12 cellular contexts compared by ENCODE assay signal in the genomic region with DNA sequence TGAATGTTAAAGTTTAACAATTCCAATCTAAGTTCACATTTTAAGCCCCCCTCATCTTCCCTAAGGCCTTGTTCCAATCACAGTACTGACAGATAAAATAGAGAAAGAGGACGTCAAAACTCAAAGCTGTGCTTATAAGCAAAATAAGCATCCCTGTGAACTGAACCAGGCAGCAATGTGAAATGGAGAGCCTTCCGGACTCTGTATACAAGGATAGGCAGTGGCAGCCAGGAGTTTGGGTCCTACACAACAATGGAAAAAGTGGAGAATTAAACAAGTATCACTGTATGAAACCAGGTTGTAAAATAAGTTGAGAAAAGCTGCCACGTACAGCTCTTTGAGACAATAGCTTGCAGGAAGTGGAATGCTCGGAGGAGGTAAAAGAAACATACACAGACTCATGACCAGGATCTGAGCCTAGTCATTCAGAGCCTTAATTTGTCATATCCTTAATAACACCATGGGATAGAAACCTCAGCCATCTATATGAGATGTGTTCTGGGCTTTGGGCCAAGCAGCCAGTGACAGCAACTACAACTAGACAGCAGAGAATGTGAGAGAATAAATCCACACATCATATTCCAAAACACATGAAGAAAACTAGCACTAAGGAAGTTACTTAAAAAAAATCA. TPM values are rescaled to one million over a fixed set of nuclear protein-coding genes. Genes with fewer than 3 reads are reported as not detected.
DNase-seq lines count a peak whose midpoint lies in the region; ATAC-seq, FAIRE-seq and TF ChIP-seq lines count a peak whose summit lies in the region.
"Had no signal": no experiment of that assay in that cellular context is flagged by ENCODE, and none has a peak within 500 bp of the region (broad histone marks: within the 10 kb centered on the region; RNA-seq: fewer than 3 reads in every experiment).

No MANE protein-coding gene starts in this region.

- peak overlapping the region; percentile 37; the same call in 1 of the 2 replicates for H2AFZ ChIP-seq in K562 (ENCODE audit: low read depth, low read length)

- H3K36me3 ChIP-seq in K562 (ENCODE audit: control insufficient read depth, insufficient read depth, low read length) (no peaks in the 10 kb centered on the region), suprapubic skin (no peaks in the 10 kb centered on the region)
- H3K36me3 ChIP-seq: spleen had no signal

- no peaks in the 10 kb centered on the region for H3K9me1 ChIP-seq in K562 (ENCODE audit: control insufficient read depth, insufficient read depth, low read length)

- no peaks in the 10 kb centered on the region for H3K27me3 ChIP-seq in K562 (ENCODE audit: control insufficient read depth in 2 of 2, insufficient read depth in 2 of 2, low read length in 2 of 2)
- no peaks in the 10 kb centered on the region for H3K27me3 ChIP-seq in right cardiac atrium (ENCODE audit: control insufficient read depth, insufficient read depth)
- no peaks in the 10 kb centered on the region for H3K27me3 ChIP-seq in suprapubic skin
- H3K27me3 ChIP-seq: spleen had no signal

- no peak for TF ChIP-seq RAD21 in K562 (CRISPR knock-in tag; conservative IDR thresholded peaks at IDR 0.05 in 1 of 2, IDR thresholded peaks at IDR 0.05 in 1 of 2)

- H3K9me3 ChIP-seq in K562 (replicated peaks; ENCODE audit: control insufficient read depth, insufficient read depth, low read depth, low read length) (no peaks in the 10 kb centered on the region), right cardiac atrium (ENCODE audit: control insufficient read depth, low read length) (no peaks in the 10 kb centered on the region), suprapubic skin (no peaks in the 10 kb centered on the region)
- H3K9me3 ChIP-seq: spleen had no signal

- H3K4me1 ChIP-seq in K562 (replicated peaks in 1 of 2; ENCODE audit: control insufficient read depth in 2 of 2, insufficient read depth in 2 of 2, low read length in 2 of 2) (peaks cover 0 to 9% of the 10 kb centered on the region in 2 experiments; a peak in 2 of 5 replicates), right cardiac atrium (ENCODE audit: control insufficient read depth, insufficient read depth, low read length) (no peaks in the 10 kb centered on the region), suprapubic skin (no peaks in the 10 kb centered on the region)
- H3K4me1 ChIP-seq: spleen had no signal

- no peak overlapping the region for H3K9ac ChIP-seq in K562 (ENCODE audit: insufficient read depth in 1 of 2, low read depth in 2 of 2, low read length in 2 of 2)

- no peak for FAIRE-seq in K562 (lab: Jason Lieb, UNC)
- FAIRE-seq: GM18507 had no signal

- no peak for TF ChIP-seq POLR2A in K562 (conservative IDR thresholded peaks at IDR 0.05)
- TF ChIP-seq POLR2A in suprapubic skin (IDR thresholded peaks at IDR 0.05): no peak

- H3K27ac ChIP-seq in K562 (ENCODE audit: extremely low read depth, low read depth, low read length) (no peak overlapping the region), right cardiac atrium (ENCODE audit: low read length) (peak overlapping the region; percentile 36), suprapubic skin (peak overlapping the region; percentile 58)
- H3K27ac ChIP-seq: 22Rv1, spleen had no signal

- H3K79me2 ChIP-seq in K562 (ENCODE audit: control insufficient read depth, insufficient read depth, low read length): no peaks in the 10 kb centered on the region

- TF ChIP-seq CTCF in K562 (IDR thresholded peaks at IDR 0.05 in 2 of 3, conservative IDR thresholded peaks at IDR 0.05 in 1 of 3; ENCODE audit: insufficient read depth in 2 of 3, low read depth in 1 of 3, low read length in 3 of 3) (no peak), suprapubic skin (IDR thresholded peaks at IDR 0.05) (no peak)

- H3K4me3 ChIP-seq in K562 (no peak overlapping the region), right cardiac atrium (ENCODE audit: low read length) (no peak overlapping the region), suprapubic skin (no peak overlapping the region)
- H3K4me3 ChIP-seq: spleen had no signal

- 54% methylated on average over 4 of the region's 4 CpGs for WGBS in K562 (ENCODE audit: insufficient coverage, low coverage, missing lambda C conversion rate)
- WGBS in right cardiac atrium: 33% methylated on average over 4 of the region's 4 CpGs
- 45% methylated on average over 4 of the region's 4 CpGs for WGBS in suprapubic skin

- BruUV-seq in K562 (replicated peaks; lab: Mats Ljungman, UMichigan): no TSS peak

- H4K20me1 ChIP-seq in K562 (replicated peaks; ENCODE audit: control insufficient read depth, insufficient read depth, low read length): no peaks in the 10 kb centered on the region

- intact Hi-C loops in K562 (cut with micrococcal nuclease) (no loop called here), right cardiac atrium (cut with DNase I) (no loop called here)

- in situ Hi-C loops in K562 (cut with MboI): no loop called here

- DNase-seq in NCI-H2081 (lab: John Stamatoyannopoulos, UW) (peak; percentile 29 to 49), NCI-H2081 treated with DMSO at 0.1 percent for 48 hours (lab: John Stamatoyannopoulos, UW) (no peak), K562 (ENCODE audit: extremely low read depth in 1 of 4, low spot score in 3 of 4) (peak in 1 of 4 experiments; percentile 21), right cardiac atrium (peak; percentile 42 to 64 (median 62)), suprapubic skin (ENCODE audit: low spot score in 2 of 2) (no peak), cerebellar nuclear complex (lab: John Stamatoyannopoulos, UW) (no peak), NCI-H1092 (lab: John Stamatoyannopoulos, UW) (no peak)
- no peak for DNase-seq in effector CD4-positive, alpha-beta T cell
- DNase-seq: activated T-cell treated with anti-CD3 and anti-CD28 coated beads, Interleukin-2, amount 50 U/mL, for 24 hours; spleen had no signal

- CTCF ChIA-PET in K562 (lab: Yijun Ruan, JAX; ENCODE audit: low intra/inter-chr PET ratio): no interaction called here

- no peak for TF ChIP-seq EP300 in K562 (IDR thresholded peaks at IDR 0.05; ENCODE audit: low read length)
- TF ChIP-seq EP300 in suprapubic skin (IDR thresholded peaks at IDR 0.05): no peak

- ATAC-seq in K562 (peak; percentile 20; the same call in 1 of the 3 replicates), right cardiac atrium (peak; percentile 64 to 70)

- POLR2A ChIA-PET in K562 (lab: Yijun Ruan, JAX): no interaction called here

- H3K4me2 ChIP-seq in K562 (ENCODE audit: insufficient read depth, low read length): no peak overlapping the region

TF ChIP-seq in K562, 482 proteins besides CTCF, POLR2A, EP300 and RAD21:
- TF ChIP-seq NFIC (IDR thresholded peaks at IDR 0.05) (peak; percentile 45), ZNF76 (CRISPR knock-in tag; IDR thresholded peaks at IDR 0.05; ENCODE audit: borderline replicate concordance) (no peak), ZNF133 (CRISPR knock-in tag; IDR thresholded peaks at IDR 0.05) (no peak), MEIS2 (IDR thresholded peaks at IDR 0.05; ENCODE audit: partially characterized antibody) (peak; percentile 11), SNRNP70 (optimal IDR thresholded peaks at IDR 0.05; ENCODE audit: low read depth, low read length) (no peak)
- TF ChIP-seq, protein P1, sequence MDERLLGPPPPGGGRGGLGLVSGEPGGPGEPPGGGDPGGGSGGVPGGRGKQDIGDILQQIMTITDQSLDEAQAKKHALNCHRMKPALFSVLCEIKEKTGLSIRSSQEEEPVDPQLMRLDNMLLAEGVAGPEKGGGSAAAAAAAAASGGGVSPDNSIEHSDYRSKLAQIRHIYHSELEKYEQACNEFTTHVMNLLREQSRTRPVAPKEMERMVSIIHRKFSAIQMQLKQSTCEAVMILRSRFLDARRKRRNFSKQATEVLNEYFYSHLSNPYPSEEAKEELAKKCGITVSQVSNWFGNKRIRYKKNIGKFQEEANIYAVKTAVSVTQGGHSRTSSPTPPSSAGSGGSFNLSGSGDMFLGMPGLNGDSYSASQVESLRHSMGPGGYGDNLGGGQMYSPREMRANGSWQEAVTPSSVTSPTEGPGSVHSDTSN (CRISPR knock-in tag; IDR thresholded peaks at IDR 0.05; ENCODE audit: low read depth): no peak
- TF ChIP-seq, protein P1 (tag; conservative IDR thresholded peaks at IDR 0.05; ENCODE audit: low read depth): peak; percentile 23; the same call in 1 of the 2 replicates

RNA-seq across cellular contexts. Expression of gene PALMD, which starts 55.2 kb away (rescaled TPM):
- total RNA-seq in K562 (2011; cell fraction: chromatin; rRNA removed; ENCODE audit: low replicate concordance): 1.6 and 2.4 TPM in 2 replicates
- total RNA-seq in K562 (2011; cell fraction: nucleolus; rRNA removed): 0.67 and 1.2 TPM in 2 replicates
- total RNA-seq in K562 (2011; cell fraction: nucleoplasm; rRNA removed): 1.6 and 4.3 TPM in 2 replicates
- total RNA-seq in K562 (2014; rRNA removed) (5.4 and 5.7 TPM in 2 replicates), K562 (2014; rRNA removed; fragmentation: Illumina TruSeq; extraction: Trizol) (8.4 and 8.6 TPM in 2 replicates), K562 (2015; rRNA removed; fragmentation: Illumina TruSeq; extraction: Trizol) (12.1 and 13.5 TPM in 2 replicates), K562 (2021) (3.5 and 4.0 TPM in 2 replicates), right cardiac atrium (10 to 100 TPM; 71.9 to 79.6 (median 75.5) TPM), suprapubic skin (100 to 1,000 TPM; 111 to 183 (median 138) TPM)
- polyA plus RNA-seq in K562 (2011; rRNA removed) (0.19 and 3.3 TPM in 2 replicates), K562 (2014; fragmentation: Illumina TruSeq; extraction: Trizol) (7.9 and 12.2 TPM in 2 replicates), K562 (2014; fragmentation: Nextera tagmentation; extraction: Ambion mirVana) (1 to 10 TPM; 2.7 to 6.5 TPM), K562 (2014; rRNA removed) (4.5 and 4.9 TPM in 2 replicates), right cardiac atrium (74.6 TPM)
- polyA plus RNA-seq in K562 (2011; cell fraction: cytosol; rRNA removed): 0.06 and 0.76 TPM in 2 replicates
- 0.20 and 2.5 TPM in 2 replicates for polyA plus RNA-seq in K562 (2011; cell fraction: nucleus; rRNA removed)
- 3.8 and 4.5 TPM in 2 replicates for polyA plus RNA-seq in K562 (2012)
- 0.24 and 3.3 TPM in 2 replicates for polyA minus RNA-seq in K562 (2011; rRNA and poly(A)+ RNA removed)
- 2.2 TPM in 1 of 2 replicates, not detected in the other for polyA minus RNA-seq in K562 (2011; cell fraction: cytosol; rRNA and poly(A)+ RNA removed)
- 0.56 and 1.8 TPM in 2 replicates for polyA minus RNA-seq in K562 (2011; cell fraction: nucleus; rRNA and poly(A)+ RNA removed)

Comparison
In these comparisons a context has a peak if more than half of its experiments do, and no peak if none do; other contexts are left out.
1. DNase-seq: peak in NCI-H2081 (2 of 2) and right cardiac atrium (3 of 3); none in NCI-H2081 treated with DMSO at 0.1 percent for 48 hours (single experiment), suprapubic skin (0 of 2), cerebellar nuclear complex (0 of 2), NCI-H1092 (single experiment) and effector CD4-positive, alpha-beta T cell (single experiment).
2. RNA of gene PALMD, which starts 55.2 kb away (total RNA-seq): 111 to 183 TPM in suprapubic skin and 71.9 to 79.6 TPM in right cardiac atrium; 0.67 to 13.5 TPM in K562; every median in the first group is over 4 times any median in the second.